1 cellular context compared by ENCODE assay signal in the genomic region with DNA sequence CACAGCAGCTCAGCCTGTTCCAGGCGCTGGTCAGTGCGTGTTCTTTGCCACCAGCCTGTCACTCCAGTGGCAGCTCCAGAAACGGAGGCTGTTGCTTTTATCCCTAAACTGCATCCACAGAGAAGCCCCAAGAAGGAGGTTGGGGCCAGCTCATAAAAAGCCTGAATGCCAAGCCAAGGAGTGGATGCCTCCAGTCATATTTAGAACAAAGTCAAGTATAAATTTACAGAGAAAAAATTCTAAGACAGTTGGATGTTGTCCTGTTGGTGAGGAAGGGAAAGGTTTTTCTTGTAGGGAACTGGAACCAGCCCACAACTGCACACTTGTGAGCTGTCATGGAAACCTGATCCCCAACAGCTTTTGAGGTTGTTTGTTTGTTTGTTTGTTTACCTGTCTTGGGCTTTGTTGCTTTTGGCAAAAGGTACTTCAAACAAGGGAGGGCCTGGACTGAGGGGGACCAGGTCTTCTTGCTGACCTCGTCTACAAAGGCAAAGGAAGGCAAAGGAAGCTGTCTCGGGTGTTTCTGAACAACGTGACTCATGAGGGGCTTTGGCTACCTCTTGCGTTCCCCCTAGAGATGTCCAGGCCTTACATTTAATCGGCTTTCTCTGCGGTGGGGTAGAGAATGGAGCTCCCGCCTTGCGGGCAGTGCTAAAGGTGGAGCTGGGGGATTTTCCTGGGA.
TF ChIP-seq lines count a peak whose summit lies in the region.

No MANE protein-coding gene starts in this region.

TF ChIP-seq in A549, 52 proteins besides CTCF, POLR2A, EP300 and RAD21:
- TF ChIP-seq CHD4 (IDR thresholded peaks at IDR 0.05; ENCODE audit: borderline replicate concordance) = no peak
- no peak for TF ChIP-seq HOXB5 (CRISPR knock-in tag; IDR thresholded peaks at IDR 0.05)
- no peak for TF ChIP-seq RARB (CRISPR knock-in tag; IDR thresholded peaks at IDR 0.05)
- no peak for TF ChIP-seq SMC3 (IDR thresholded peaks at IDR 0.05)
- TF ChIP-seq ATOH8 (CRISPR knock-in tag; IDR thresholded peaks at IDR 0.05; ENCODE audit: low read depth) = no peak
- TF ChIP-seq SREBF2 (IDR thresholded peaks at IDR 0.05) = no peak
- TF ChIP-seq HDAC2 (IDR thresholded peaks at IDR 0.05) = no peak
- no peak for TF ChIP-seq KDM5A (IDR thresholded peaks at IDR 0.05)
- no peak for TF ChIP-seq ZFP36 (IDR thresholded peaks at IDR 0.05; ENCODE audit: borderline replicate concordance, partially characterized antibody)
- TF ChIP-seq E2F6 (IDR thresholded peaks at IDR 0.05; ENCODE audit: borderline replicate concordance, low read depth) = no peak
- TF ChIP-seq, protein P1, sequence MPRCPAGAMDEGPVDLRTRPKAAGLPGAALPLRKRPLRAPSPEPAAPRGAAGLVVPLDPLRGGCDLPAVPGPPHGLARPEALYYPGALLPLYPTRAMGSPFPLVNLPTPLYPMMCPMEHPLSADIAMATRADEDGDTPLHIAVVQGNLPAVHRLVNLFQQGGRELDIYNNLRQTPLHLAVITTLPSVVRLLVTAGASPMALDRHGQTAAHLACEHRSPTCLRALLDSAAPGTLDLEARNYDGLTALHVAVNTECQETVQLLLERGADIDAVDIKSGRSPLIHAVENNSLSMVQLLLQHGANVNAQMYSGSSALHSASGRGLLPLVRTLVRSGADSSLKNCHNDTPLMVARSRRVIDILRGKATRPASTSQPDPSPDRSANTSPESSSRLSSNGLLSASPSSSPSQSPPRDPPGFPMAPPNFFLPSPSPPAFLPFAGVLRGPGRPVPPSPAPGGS (IDR thresholded peaks at IDR 0.05) = no peak
- TF ChIP-seq POLR2AphosphoS2 (conservative IDR thresholded peaks at IDR 0.05; ENCODE audit: low read length) = no peak
- no peak for TF ChIP-seq CBX8 (IDR thresholded peaks at IDR 0.05)
- TF ChIP-seq NPAS2 (CRISPR knock-in tag; IDR thresholded peaks at IDR 0.05; ENCODE audit: borderline replicate concordance) = no peak
- no peak for TF ChIP-seq GATA3 (IDR thresholded peaks at IDR 0.05; ENCODE audit: borderline replicate concordance)
